In genomic region chr11:118175600-118176399, GRCh38 we compare ENCODE assay signal across 14 cellular contexts. TPM values are rescaled to one million over a fixed set of nuclear protein-coding genes. Genes with fewer than 3 reads are reported as not detected.
DNase-seq lines count a peak whose midpoint lies in the region; ATAC-seq and TF ChIP-seq lines count a peak whose summit lies in the region.
"Had no signal": no experiment of that assay in that cellular context is flagged by ENCODE, and none has a peak within 500 bp of the region (broad histone marks: within the 10 kb centered on the region; RNA-seq: fewer than 3 reads in every experiment).

No MANE protein-coding gene starts in this region.

- H3K27ac Mint-ChIP-seq in neural crest cell (ENCODE audit: unreplicated experiment): no peak overlapping the region
- no peak overlapping the region for H3K27ac Mint-ChIP-seq in natural killer cell
- H3K27ac Mint-ChIP-seq: activated T-cell treated with anti-CD3 and anti-CD28 coated beads, Interleukin-2, amount 50 U/mL, for 72 hours had no signal

- TF ChIP-seq CTCF in cardiac muscle cell (IDR thresholded peaks at IDR 0.05; ENCODE audit: low read depth, low read length) (no peak), neural crest cell (conservative IDR thresholded peaks at IDR 0.05) (no peak), natural killer cell (IDR thresholded peaks at IDR 0.05) (no peak)

- peaks cover 52% of the 10 kb centered on the region for H3K27me3 Mint-ChIP-seq in neural crest cell (ENCODE audit: low read depth)
- peaks cover 18 to 21% of the 10 kb centered on the region in 2 donors for H3K27me3 Mint-ChIP-seq in natural killer cell (ENCODE audit: low read depth in 2 of 2)

- H3K36me3 Mint-ChIP-seq in neural crest cell (ENCODE audit: low read depth) (no peaks in the 10 kb centered on the region), natural killer cell (no peaks in the 10 kb centered on the region)

- H3K4me1 ChIP-seq in cardiac muscle cell (ENCODE audit: low read depth): peaks cover 17% of the 10 kb centered on the region

- peaks cover 29% of the 10 kb centered on the region for H3K27me3 ChIP-seq in cardiac muscle cell
- H3K27me3 ChIP-seq: testis had no signal

- H3K4me3 Mint-ChIP-seq in neural crest cell: peak overlapping the region; percentile 85
- H3K4me3 Mint-ChIP-seq in natural killer cell: no peak overlapping the region
- H3K4me3 Mint-ChIP-seq: activated T-cell treated with anti-CD3 and anti-CD28 coated beads, Interleukin-2, amount 50 U/mL, for 72 hours had no signal

- H3K9me3 Mint-ChIP-seq in neural crest cell (no peaks in the 10 kb centered on the region), natural killer cell (no peaks in the 10 kb centered on the region)
- H3K9me3 Mint-ChIP-seq: activated T-cell treated with anti-CD3 and anti-CD28 coated beads, Interleukin-2, amount 50 U/mL, for 72 hours had no signal

- no peak overlapping the region for H3K27ac ChIP-seq in cardiac muscle cell
- H3K27ac ChIP-seq: testis had no signal

- DNase-seq in cardiac muscle cell (ENCODE audit: low read depth in 1 of 2, low spot score in 1 of 2) (no peak), cardiac septum (ENCODE audit: low spot score) (no peak), left ventricle myocardium superior (no peak), neural crest cell (ENCODE audit: low read depth, low spot score) (no peak), cortex of kidney (lab: John Stamatoyannopoulos, UW) (no peak), natural killer cell (no peak), NCI-H1417 treated with DMSO at 0.1 percent for 48 hours (lab: John Stamatoyannopoulos, UW) (no peak)
- DNase-seq: activated T-cell treated with anti-CD3 and anti-CD28 coated beads, Interleukin-2, amount 50 U/mL, for 72 hours; T1000; testis had no signal

- H3K4me3 ChIP-seq in cardiac muscle cell: peak overlapping the region; percentile 42
- H3K4me3 ChIP-seq: testis had no signal

- H3K4me1 Mint-ChIP-seq in neural crest cell (peaks cover 29% of the 10 kb centered on the region), natural killer cell (no peaks in the 10 kb centered on the region)

- H3K36me3 ChIP-seq in cardiac muscle cell: no peaks in the 10 kb centered on the region

- ATAC-seq in left ventricle myocardium superior (peak; percentile 10), HG02798 (IDR thresholded peaks at IDR 0.05; ENCODE audit: poor library complexity, unreplicated experiment) (no peak), natural killer cell (no peak)
- ATAC-seq: activated T-cell treated with anti-CD3 and anti-CD28 coated beads, Interleukin-2, amount 50 U/mL, for 72 hours had no signal

- no peaks in the 10 kb centered on the region for H3K9me3 ChIP-seq in cardiac muscle cell (ENCODE audit: low read depth)
- H3K9me3 ChIP-seq: testis had no signal

- intact Hi-C loops in cardiac septum (cut with DNase I): loop anchor here (1.0 kb wide), 1 partner anchor 20 kb away; no protein-coding TSS in a partner anchor
- intact Hi-C loops in left ventricle myocardium superior (cut with micrococcal nuclease): no loop called here
- intact Hi-C loops in natural killer cell (cut with micrococcal nuclease): loop anchor here (10.0 kb wide), 1 partner anchor 371 kb away; no protein-coding TSS in a partner anchor

RNA-seq across cellular contexts. Expression of gene SCN2B, which starts 0.6 kb away (rescaled TPM):
- total RNA-seq in cardiac muscle cell: 1.5 and 2.5 TPM in 2 replicates
- polyA plus RNA-seq in cardiac muscle cell: 0.87 and 2.2 TPM in 2 replicates
- 20.0 TPM for total RNA-seq in cardiac septum
- 19.6 TPM for total RNA-seq in left ventricle myocardium superior
- 0.40 and 0.43 TPM in 2 replicates for total RNA-seq in neural crest cell
- total RNA-seq in natural killer cell: not detected
- total RNA-seq: activated T-cell treated with anti-CD3 and anti-CD28 coated beads, Interleukin-2, amount 50 U/mL, for 72 hours; lung microvascular endothelial cell; NCI-H460 had no signal

RNA-seq across cellular contexts. Expression of gene SCN4B, which starts 23.2 kb away (rescaled TPM):
- 0.11 and 0.21 TPM in 2 replicates for total RNA-seq in cardiac muscle cell
- polyA plus RNA-seq in cardiac muscle cell: 0.39 TPM in 1 of 2 replicates, not detected in the other
- total RNA-seq in cardiac septum: 17.0 TPM
- total RNA-seq in left ventricle myocardium superior: 11.0 TPM
- 2.0 and 2.4 TPM in 2 replicates for total RNA-seq in neural crest cell
- under 1 TPM in 1 of 3 donors, not detected in 2; 0.33 TPM for total RNA-seq in natural killer cell
- total RNA-seq: lung microvascular endothelial cell, NCI-H460 had no signal

RNA-seq across cellular contexts. Expression of gene JAML, which starts 49.0 kb away (rescaled TPM):
- total RNA-seq in cardiac muscle cell: not detected in 2 replicates
- polyA plus RNA-seq in cardiac muscle cell: not detected in 2 replicates
- 5.4 TPM for total RNA-seq in cardiac septum
- total RNA-seq in left ventricle myocardium superior: 4.5 TPM
- total RNA-seq in neural crest cell: not detected in 2 replicates
- total RNA-seq in natural killer cell: 10 to 100 TPM in 2 of 3 donors, 1 to 10 TPM in 1; 7.1 to 27.8 (median 12.8) TPM
- total RNA-seq: lung microvascular endothelial cell, NCI-H460 had no signal
- polyA plus RNA-seq: AG04450 had no signal
